In the genomic region with DNA sequence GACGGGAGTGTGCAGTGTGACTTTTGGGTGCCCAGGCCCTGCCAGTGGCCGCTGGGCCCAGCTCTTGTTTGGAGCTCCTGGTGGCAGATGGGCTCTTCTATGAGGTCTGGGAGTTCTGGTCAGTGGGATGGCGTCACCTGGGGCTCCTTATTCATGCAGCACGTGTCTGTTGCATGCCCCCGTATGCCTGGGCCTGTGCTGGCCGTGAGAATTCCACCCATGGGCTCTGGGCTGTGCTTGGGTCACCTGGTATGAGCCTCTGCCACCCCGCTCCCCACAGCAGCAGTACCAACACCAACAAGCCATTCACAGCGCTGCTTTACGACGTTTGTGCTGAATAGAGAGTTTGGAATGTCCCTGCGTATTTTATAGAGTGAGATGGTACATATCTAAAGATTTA, we compare ENCODE assay signal across 1 cellular context.
TF ChIP-seq lines count a peak whose summit lies in the region.

No MANE protein-coding gene starts in this region.

TF ChIP-seq in GM12878, 131 proteins besides CTCF, POLR2A, EP300 and RAD21:
- TF ChIP-seq, protein P1, sequence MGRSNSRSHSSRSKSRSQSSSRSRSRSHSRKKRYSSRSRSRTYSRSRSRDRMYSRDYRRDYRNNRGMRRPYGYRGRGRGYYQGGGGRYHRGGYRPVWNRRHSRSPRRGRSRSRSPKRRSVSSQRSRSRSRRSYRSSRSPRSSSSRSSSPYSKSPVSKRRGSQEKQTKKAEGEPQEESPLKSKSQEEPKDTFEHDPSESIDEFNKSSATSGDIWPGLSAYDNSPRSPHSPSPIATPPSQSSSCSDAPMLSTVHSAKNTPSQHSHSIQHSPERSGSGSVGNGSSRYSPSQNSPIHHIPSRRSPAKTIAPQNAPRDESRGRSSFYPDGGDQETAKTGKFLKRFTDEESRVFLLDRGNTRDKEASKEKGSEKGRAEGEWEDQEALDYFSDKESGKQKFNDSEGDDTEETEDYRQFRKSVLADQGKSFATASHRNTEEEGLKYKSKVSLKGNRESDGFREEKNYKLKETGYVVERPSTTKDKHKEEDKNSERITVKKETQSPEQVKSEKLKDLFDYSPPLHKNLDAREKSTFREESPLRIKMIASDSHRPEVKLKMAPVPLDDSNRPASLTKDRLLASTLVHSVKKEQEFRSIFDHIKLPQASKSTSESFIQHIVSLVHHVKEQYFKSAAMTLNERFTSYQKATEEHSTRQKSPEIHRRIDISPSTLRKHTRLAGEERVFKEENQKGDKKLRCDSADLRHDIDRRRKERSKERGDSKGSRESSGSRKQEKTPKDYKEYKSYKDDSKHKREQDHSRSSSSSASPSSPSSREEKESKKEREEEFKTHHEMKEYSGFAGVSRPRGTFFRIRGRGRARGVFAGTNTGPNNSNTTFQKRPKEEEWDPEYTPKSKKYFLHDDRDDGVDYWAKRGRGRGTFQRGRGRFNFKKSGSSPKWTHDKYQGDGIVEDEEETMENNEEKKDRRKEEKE (IDR thresholded peaks at IDR 0.05): no peak
- TF ChIP-seq LARP7 (IDR thresholded peaks at IDR 0.05) (no peak), ZNF622 (IDR thresholded peaks at IDR 0.05) (no peak), NRF1 (conservative IDR thresholded peaks at IDR 0.05; ENCODE audit: low read depth, low read length) (no peak), RAD51 (IDR thresholded peaks at IDR 0.05) (no peak), ESRRA (IDR thresholded peaks at IDR 0.05; ENCODE audit: low read length) (no peak), SREBF2 (IDR thresholded peaks at IDR 0.05; ENCODE audit: low read length) (no peak)
- TF ChIP-seq, protein P2, sequence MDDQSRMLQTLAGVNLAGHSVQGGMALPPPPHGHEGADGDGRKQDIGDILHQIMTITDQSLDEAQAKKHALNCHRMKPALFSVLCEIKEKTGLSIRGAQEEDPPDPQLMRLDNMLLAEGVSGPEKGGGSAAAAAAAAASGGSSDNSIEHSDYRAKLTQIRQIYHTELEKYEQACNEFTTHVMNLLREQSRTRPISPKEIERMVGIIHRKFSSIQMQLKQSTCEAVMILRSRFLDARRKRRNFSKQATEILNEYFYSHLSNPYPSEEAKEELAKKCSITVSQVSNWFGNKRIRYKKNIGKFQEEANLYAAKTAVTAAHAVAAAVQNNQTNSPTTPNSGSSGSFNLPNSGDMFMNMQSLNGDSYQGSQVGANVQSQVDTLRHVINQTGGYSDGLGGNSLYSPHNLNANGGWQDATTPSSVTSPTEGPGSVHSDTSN (IDR thresholded peaks at IDR 0.05; ENCODE audit: insufficient replicate concordance, low read depth, low read length): no peak
- TF ChIP-seq, protein P3, sequence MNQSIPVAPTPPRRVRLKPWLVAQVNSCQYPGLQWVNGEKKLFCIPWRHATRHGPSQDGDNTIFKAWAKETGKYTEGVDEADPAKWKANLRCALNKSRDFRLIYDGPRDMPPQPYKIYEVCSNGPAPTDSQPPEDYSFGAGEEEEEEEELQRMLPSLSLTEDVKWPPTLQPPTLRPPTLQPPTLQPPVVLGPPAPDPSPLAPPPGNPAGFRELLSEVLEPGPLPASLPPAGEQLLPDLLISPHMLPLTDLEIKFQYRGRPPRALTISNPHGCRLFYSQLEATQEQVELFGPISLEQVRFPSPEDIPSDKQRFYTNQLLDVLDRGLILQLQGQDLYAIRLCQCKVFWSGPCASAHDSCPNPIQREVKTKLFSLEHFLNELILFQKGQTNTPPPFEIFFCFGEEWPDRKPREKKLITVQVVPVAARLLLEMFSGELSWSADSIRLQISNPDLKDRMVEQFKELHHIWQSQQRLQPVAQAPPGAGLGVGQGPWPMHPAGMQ (IDR thresholded peaks at IDR 0.05; ENCODE audit: borderline replicate concordance): no peak
